In genomic region chr6:337782-338464, GRCh38 we compare ENCODE assay signal across 14 cellular contexts. TPM values are rescaled to one million over a fixed set of nuclear protein-coding genes. Genes with fewer than 3 reads are reported as not detected.
DNase-seq lines count a peak whose midpoint lies in the region; ATAC-seq and TF ChIP-seq lines count a peak whose summit lies in the region.
"Had no signal": no experiment of that assay in that cellular context is flagged by ENCODE, and none has a peak within 500 bp of the region (broad histone marks: within the 10 kb centered on the region; RNA-seq: fewer than 3 reads in every experiment).

No MANE protein-coding gene starts in this region.

- H3K27ac Mint-ChIP-seq in CD4-positive, alpha-beta T cell = peak overlapping the region; percentile 21
- H3K27ac Mint-ChIP-seq in activated naive CD4-positive, alpha-beta T cell treated with anti-CD3 and anti-CD28 coated beads, Interleukin-2, amount 50 U/mL, for 24 hours = peak overlapping the region; percentile 8
- H3K27ac Mint-ChIP-seq in natural killer cell = peak overlapping the region; percentile 9 to 80

- POLR2A ChIA-PET in CD4-positive, alpha-beta T cell (lab: Charles Lee) = interaction anchor here (0.7 to 2.0 kb wide), 2 partner anchors 45 to 142 kb away, joined by 3 to 6 read pairs; partner anchors contain the start of gene DUSP22

- H3K4me1 Mint-ChIP-seq in CD4-positive, alpha-beta T cell (ENCODE audit: low read depth) = peaks cover 51% of the 10 kb centered on the region
- peaks cover 50% of the 10 kb centered on the region for H3K4me1 Mint-ChIP-seq in activated naive CD4-positive, alpha-beta T cell treated with anti-CD3 and anti-CD28 coated beads, Interleukin-2, amount 50 U/mL, for 24 hours
- peaks cover 66 to 70% of the 10 kb centered on the region in 2 donors for H3K4me1 Mint-ChIP-seq in natural killer cell

- no peak for DNase-seq in CD4-positive, alpha-beta T cell
- DNase-seq in GM20000 (ENCODE audit: low spot score) = no peak
- no peak for DNase-seq in natural killer cell
- no peak for DNase-seq in NCI-H510A (lab: John Stamatoyannopoulos, UW)
- DNase-seq: Calu3, cerebellar nuclear complex, esophagus squamous epithelium, MM.1S, NCI-H2227 treated with DMSO at 0.1 percent for 48 hours had no signal

- peak overlapping the region; percentile 18 for H3K4me3 Mint-ChIP-seq in CD4-positive, alpha-beta T cell
- peak overlapping the region; percentile 42 for H3K4me3 Mint-ChIP-seq in activated naive CD4-positive, alpha-beta T cell treated with anti-CD3 and anti-CD28 coated beads, Interleukin-2, amount 50 U/mL, for 24 hours
- peak overlapping the region; percentile 4 for H3K4me3 Mint-ChIP-seq in natural killer cell

- no peak for TF ChIP-seq CTCF in CD4-positive, alpha-beta T cell (IDR thresholded peaks at IDR 0.05)
- TF ChIP-seq CTCF in GM20000 (IDR thresholded peaks at IDR 0.05; ENCODE audit: extremely low read depth, missing control alignments) (peak; percentile 4), natural killer cell (IDR thresholded peaks at IDR 0.05) (no peak)

- H3K9me3 Mint-ChIP-seq in CD4-positive, alpha-beta T cell = no peaks in the 10 kb centered on the region
- H3K9me3 Mint-ChIP-seq in activated naive CD4-positive, alpha-beta T cell treated with anti-CD3 and anti-CD28 coated beads, Interleukin-2, amount 50 U/mL, for 24 hours = no peaks in the 10 kb centered on the region
- H3K9me3 Mint-ChIP-seq in natural killer cell = no peaks in the 10 kb centered on the region

- CTCF ChIA-PET in CD4-positive, alpha-beta T cell (lab: Charles Lee) = interaction anchor here (0.8 to 0.9 kb wide), 2 partner anchors 41 to 148 kb away, joined by 3 read pairs; no protein-coding TSS in a partner anchor

- peak; percentile 48 for ATAC-seq in CD4-positive, alpha-beta T cell (ENCODE audit: poor library complexity)
- ATAC-seq in natural killer cell (no peak), GM18907 (IDR thresholded peaks at IDR 0.05; ENCODE audit: unreplicated experiment) (no peak), HG02840 (IDR thresholded peaks at IDR 0.05; ENCODE audit: low FRiP score, unreplicated experiment) (no peak)
- ATAC-seq: Panc1 had no signal

- H3K27ac ChIP-seq in CD4-positive, alpha-beta T cell (ENCODE audit: low read depth, low read length) = no peak overlapping the region
- H3K27ac ChIP-seq: thoracic aorta had no signal

- H3K27me3 ChIP-seq in CD4-positive, alpha-beta T cell (ENCODE audit: control insufficient read depth, insufficient read depth, low read length) = no peaks in the 10 kb centered on the region
- H3K27me3 ChIP-seq: esophagus squamous epithelium had no signal

- no peaks in the 10 kb centered on the region for H3K36me3 Mint-ChIP-seq in CD4-positive, alpha-beta T cell (ENCODE audit: low read depth)
- H3K36me3 Mint-ChIP-seq in activated naive CD4-positive, alpha-beta T cell treated with anti-CD3 and anti-CD28 coated beads, Interleukin-2, amount 50 U/mL, for 24 hours = peaks cover 1% of the 10 kb centered on the region
- no peaks in the 10 kb centered on the region for H3K36me3 Mint-ChIP-seq in natural killer cell

- no peaks in the 10 kb centered on the region for H3K9me3 ChIP-seq in CD4-positive, alpha-beta T cell (ENCODE audit: control insufficient read depth, low read length)
- H3K9me3 ChIP-seq: esophagus squamous epithelium, thoracic aorta had no signal

- intact Hi-C loops in CD4-positive, alpha-beta T cell (cut with DNase I, micrococcal nuclease) = no loop called here
- intact Hi-C loops in natural killer cell (cut with micrococcal nuclease) = loop anchor here (5.0 kb wide), 2 partner anchors 94 to 101 kb away; no protein-coding TSS in a partner anchor

- no peaks in the 10 kb centered on the region for H3K27me3 Mint-ChIP-seq in CD4-positive, alpha-beta T cell
- H3K27me3 Mint-ChIP-seq in activated naive CD4-positive, alpha-beta T cell treated with anti-CD3 and anti-CD28 coated beads, Interleukin-2, amount 50 U/mL, for 24 hours = no peaks in the 10 kb centered on the region
- no peaks in the 10 kb centered on the region for H3K27me3 Mint-ChIP-seq in natural killer cell (ENCODE audit: low read depth in 2 of 2)

RNA-seq across cellular contexts. Expression of gene DUSP22, which starts 45.6 kb away (rescaled TPM):
- total RNA-seq in CD4-positive, alpha-beta T cell = 10 to 100 TPM; 25.4 to 26.3 TPM
- 10 to 100 TPM; 50.4 to 61.5 (median 56.6) TPM for total RNA-seq in natural killer cell

RNA-seq across cellular contexts. Expression of gene IRF4, which starts 53.6 kb away (rescaled TPM):
- 10 to 100 TPM; 16.9 to 20.8 TPM for total RNA-seq in CD4-positive, alpha-beta T cell
- 10 to 100 TPM in 1 of 3 donors, 1 to 10 TPM in 2; 3.5 to 37.5 (median 3.5) TPM for total RNA-seq in natural killer cell
- total RNA-seq: Calu3 had no signal
